11 cellular contexts compared by ENCODE assay signal in the genomic region with DNA sequence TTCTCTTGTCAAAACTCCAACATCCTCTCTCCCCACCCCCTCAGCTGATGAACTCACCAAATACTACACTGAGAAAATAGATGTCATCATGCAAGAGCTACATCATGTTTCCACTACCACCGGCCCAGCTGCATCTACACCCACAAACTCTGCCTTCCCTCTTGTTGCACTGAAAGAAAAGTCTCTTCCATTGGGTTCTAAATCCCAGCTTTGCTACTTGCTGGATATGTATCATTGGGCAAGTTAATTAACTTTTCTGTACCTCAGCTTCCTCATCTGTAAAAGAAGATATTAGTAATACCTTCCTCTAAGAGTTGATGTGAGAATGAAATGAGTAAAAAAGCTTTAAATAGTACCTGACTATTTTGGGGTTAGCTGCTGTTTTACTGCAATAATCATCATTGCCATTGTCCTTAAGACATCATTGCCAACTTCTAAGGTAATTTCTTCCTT.
DNase-seq lines count a peak whose midpoint lies in the region; ATAC-seq and TF ChIP-seq lines count a peak whose summit lies in the region.
"Had no signal": no experiment of that assay in that cellular context is flagged by ENCODE, and none has a peak within 500 bp of the region (broad histone marks: within the 10 kb centered on the region; RNA-seq: fewer than 3 reads in every experiment).

No MANE protein-coding gene starts in this region.

- TF ChIP-seq CTCF in GM20000 (IDR thresholded peaks at IDR 0.05; ENCODE audit: extremely low read depth, missing control alignments): no peak
- no peak for TF ChIP-seq CTCF in choroid plexus epithelial cell (conservative IDR thresholded peaks at IDR 0.05; ENCODE audit: low read depth, low read length)
- no peak for TF ChIP-seq CTCF in Calu3 (IDR thresholded peaks at IDR 0.05; ENCODE audit: unreplicated experiment)
- no peak for TF ChIP-seq CTCF in progenitor cell of endocrine pancreas (IDR thresholded peaks at IDR 0.05; ENCODE audit: unreplicated experiment)

- POLR2A ChIA-PET in naive thymus-derived CD8-positive, alpha-beta T cell (lab: Charles Lee): no interaction called here

- ATAC-seq in GM18499 (IDR thresholded peaks at IDR 0.05; ENCODE audit: insufficient read depth, unreplicated experiment) (peak; percentile 84), HG03175 (IDR thresholded peaks at IDR 0.05; ENCODE audit: unreplicated experiment) (peak; percentile 81), T-helper 17 cell (no peak)
- no peak for ATAC-seq in naive thymus-derived CD8-positive, alpha-beta T cell

- BruUV-seq in Calu3 (replicated peaks; lab: Mats Ljungman, UMichigan): no TSS peak

- CTCF ChIA-PET in Calu3 (lab: Charles Lee): no interaction called here

- H3K9me3 ChIP-seq in T-helper 17 cell (ENCODE audit: control insufficient read depth, low read length, poor library complexity, severe bottlenecking): no peaks in the 10 kb centered on the region

- intact Hi-C loops in Calu3 (cut with micrococcal nuclease; ENCODE audit: unreplicated experiment): no loop called here

- H3K27ac Mint-ChIP-seq in Calu3 (ENCODE audit: unreplicated experiment): no peak overlapping the region
- no peak overlapping the region for H3K27ac Mint-ChIP-seq in progenitor cell of endocrine pancreas
- H3K27ac Mint-ChIP-seq in naive thymus-derived CD8-positive, alpha-beta T cell: no peak overlapping the region
- no peak overlapping the region for H3K27ac Mint-ChIP-seq in T-helper 17 cell

- no peak overlapping the region for H3K4me3 ChIP-seq in choroid plexus epithelial cell (ENCODE audit: low read depth, low read length)

- H3K9me3 Mint-ChIP-seq in Calu3 (ENCODE audit: low read depth, unreplicated experiment) (no peaks in the 10 kb centered on the region), progenitor cell of endocrine pancreas (ENCODE audit: low read depth) (no peaks in the 10 kb centered on the region)
- H3K9me3 Mint-ChIP-seq in naive thymus-derived CD8-positive, alpha-beta T cell: no peaks in the 10 kb centered on the region

- H3K36me3 Mint-ChIP-seq in Calu3 (ENCODE audit: insufficient read depth, unreplicated experiment): no peaks in the 10 kb centered on the region
- H3K36me3 Mint-ChIP-seq in progenitor cell of endocrine pancreas (ENCODE audit: insufficient read depth): no peaks in the 10 kb centered on the region
- H3K36me3 Mint-ChIP-seq in naive thymus-derived CD8-positive, alpha-beta T cell: peaks cover 0 to 12% (median 10%) of the 10 kb centered on the region in 3 donors
- no peaks in the 10 kb centered on the region for H3K36me3 Mint-ChIP-seq in T-helper 17 cell (ENCODE audit: low read depth)

- DNase-seq in GM20000 (ENCODE audit: low spot score) (peak; percentile 42), choroid plexus epithelial cell (ENCODE audit: low read depth) (peak; percentile 41), Calu3 (no peak), progenitor cell of endocrine pancreas (ENCODE audit: low spot score, unreplicated experiment) (no peak), T-helper 17 cell (no peak)
- no peak for DNase-seq in naive thymus-derived CD8-positive, alpha-beta T cell
- DNase-seq: DMS153, NCI-H2227 treated with DMSO at 0.1 percent for 48 hours, T-helper 9 cell had no signal

- H3K4me3 Mint-ChIP-seq in Calu3 (ENCODE audit: low read depth, unreplicated experiment) (no peak overlapping the region), progenitor cell of endocrine pancreas (ENCODE audit: low read depth) (no peak overlapping the region), T-helper 17 cell (no peak overlapping the region)
- H3K4me3 Mint-ChIP-seq in naive thymus-derived CD8-positive, alpha-beta T cell: no peak overlapping the region

- H3K4me1 Mint-ChIP-seq in Calu3 (ENCODE audit: low read depth, unreplicated experiment) (peaks cover 10% of the 10 kb centered on the region), progenitor cell of endocrine pancreas (ENCODE audit: low read depth) (no peaks in the 10 kb centered on the region), T-helper 17 cell (peaks cover 12% of the 10 kb centered on the region)
- H3K4me1 Mint-ChIP-seq in naive thymus-derived CD8-positive, alpha-beta T cell: peaks cover 3 to 30% (median 21%) of the 10 kb centered on the region in 4 donors

- no peaks in the 10 kb centered on the region for H3K27me3 Mint-ChIP-seq in Calu3 (ENCODE audit: unreplicated experiment)
- no peaks in the 10 kb centered on the region for H3K27me3 Mint-ChIP-seq in progenitor cell of endocrine pancreas
- H3K27me3 Mint-ChIP-seq in naive thymus-derived CD8-positive, alpha-beta T cell: no peaks in the 10 kb centered on the region
- H3K27me3 Mint-ChIP-seq in T-helper 17 cell: no peaks in the 10 kb centered on the region

Comparison
In these comparisons a context has a peak if more than half of its experiments do, and no peak if none do; other contexts are left out.
1. ATAC-seq: peak in GM18499 (single experiment) and HG03175 (single experiment); none in naive thymus-derived CD8-positive, alpha-beta T cell (0 of 2) and T-helper 17 cell (single experiment).
2. DNase-seq: peak in GM20000 (single experiment) and choroid plexus epithelial cell (single experiment); none in Calu3 (single experiment), progenitor cell of endocrine pancreas (single experiment), naive thymus-derived CD8-positive, alpha-beta T cell (0 of 10) and T-helper 17 cell (0 of 3).